Comparison of ENCODE assay signal across 9 cellular contexts in the genomic region with DNA sequence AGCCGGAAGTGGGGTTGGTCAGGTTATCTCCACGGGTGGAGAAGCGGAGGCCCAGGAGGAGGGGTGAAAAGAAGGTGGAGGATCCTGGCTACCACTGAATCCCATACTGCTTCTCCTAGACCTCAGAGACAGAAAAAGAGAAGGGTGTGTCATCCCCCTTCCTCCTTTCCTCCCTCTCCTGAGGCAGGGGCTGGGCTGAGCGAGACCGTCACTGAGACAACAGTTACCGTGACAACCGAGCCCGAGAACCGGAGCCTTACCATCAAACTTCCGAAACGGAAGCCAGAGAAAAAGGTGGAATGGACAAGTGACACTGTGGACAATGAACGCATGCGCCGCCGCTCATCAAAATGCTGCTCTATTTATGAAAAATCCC. TPM values are rescaled to one million over a fixed set of nuclear protein-coding genes. Genes with fewer than 3 reads are reported as not detected.
A peak's percentile ranks its signal among the peaks of the same experiment; 100 is the strongest.
DNase-seq lines count a peak whose midpoint lies in the region; ATAC-seq and TF ChIP-seq lines count a peak whose summit lies in the region.
"Had no signal": no experiment of that assay in that cellular context is flagged by ENCODE, and none has a peak within 500 bp of the region (broad histone marks: within the 10 kb centered on the region; RNA-seq: fewer than 3 reads in every experiment).

No MANE protein-coding gene starts in this region.

- DNase-seq in CMK (ENCODE audit: low read depth) (peak; percentile 95), NCI-H146 treated with DMSO at 0.1 percent for 48 hours (lab: John Stamatoyannopoulos, UW; ENCODE audit: unreplicated experiment) (peak; percentile 56), natural killer cell (no peak), foreskin fibroblast (no peak), thyroid gland (no peak)
- peak; percentile 26 for DNase-seq in activated naive CD4-positive, alpha-beta T cell treated with anti-CD3 and anti-CD28 coated beads, Interleukin-2, amount 10 ng/mL, durations not matched to agents 7 days and 5 days

- CTCF ChIA-PET in activated naive CD4-positive, alpha-beta T cell treated with anti-CD3 and anti-CD28 coated beads, Interleukin-2, amount 10 ng/mL, durations not matched to agents 7 days and 5 days (lab: Charles Lee): no interaction called here

- H3K36me3 ChIP-seq in thyroid gland: no peaks in the 10 kb centered on the region

- peaks cover 10% of the 10 kb centered on the region for H3K4me1 Mint-ChIP-seq in activated naive CD4-positive, alpha-beta T cell treated with anti-CD3 and anti-CD28 coated beads, Interleukin-2, amount 10 ng/mL, durations not matched to agents 7 days and 5 days
- peaks cover 0 to 12% of the 10 kb centered on the region in 2 donors for H3K4me1 Mint-ChIP-seq in natural killer cell

- H3K27ac ChIP-seq in thyroid gland: no peak overlapping the region
- H3K27ac ChIP-seq: SK-N-MC had no signal

- TF ChIP-seq POLR2A in thyroid gland (IDR thresholded peaks at IDR 0.05): no peak

- H3K27me3 Mint-ChIP-seq in activated naive CD4-positive, alpha-beta T cell treated with anti-CD3 and anti-CD28 coated beads, Interleukin-2, amount 10 ng/mL, durations not matched to agents 7 days and 5 days: peaks cover 26% of the 10 kb centered on the region
- peaks cover 7 to 29% of the 10 kb centered on the region in 2 donors for H3K27me3 Mint-ChIP-seq in natural killer cell (ENCODE audit: low read depth in 2 of 2)

- no peaks in the 10 kb centered on the region for H3K36me3 Mint-ChIP-seq in activated naive CD4-positive, alpha-beta T cell treated with anti-CD3 and anti-CD28 coated beads, Interleukin-2, amount 10 ng/mL, durations not matched to agents 7 days and 5 days
- H3K36me3 Mint-ChIP-seq in natural killer cell: no peaks in the 10 kb centered on the region

- no peaks in the 10 kb centered on the region for H3K9me3 Mint-ChIP-seq in activated naive CD4-positive, alpha-beta T cell treated with anti-CD3 and anti-CD28 coated beads, Interleukin-2, amount 10 ng/mL, durations not matched to agents 7 days and 5 days
- no peaks in the 10 kb centered on the region for H3K9me3 Mint-ChIP-seq in natural killer cell

- peak overlapping the region; percentile 33 for H3K27ac Mint-ChIP-seq in activated naive CD4-positive, alpha-beta T cell treated with anti-CD3 and anti-CD28 coated beads, Interleukin-2, amount 10 ng/mL, durations not matched to agents 7 days and 5 days
- H3K27ac Mint-ChIP-seq in natural killer cell: peak overlapping the region; percentile 31 to 69

- 52 to 55% methylated on average over 15 of the region's 15 CpGs for WGBS in thyroid gland, 2 donors

- ATAC-seq in natural killer cell (peak in 1 of 3 donors; percentile 50), HG03039 (IDR thresholded peaks at IDR 0.05; ENCODE audit: unreplicated experiment) (no peak), HG03108 (IDR thresholded peaks at IDR 0.05; ENCODE audit: unreplicated experiment) (no peak)

- no peak overlapping the region for H3K4me3 ChIP-seq in foreskin fibroblast (ENCODE audit: low read depth in 1 of 2, low read length in 2 of 2)
- no peak overlapping the region for H3K4me3 ChIP-seq in thyroid gland (replicated peaks in 1 of 3)
- H3K4me3 ChIP-seq: SK-N-MC had no signal

- H3K4me1 ChIP-seq in thyroid gland: no peaks in the 10 kb centered on the region

- intact Hi-C loops in natural killer cell (cut with micrococcal nuclease) (no loop called here), thyroid gland (cut with DNase I) (no loop called here)

- no peak for TF ChIP-seq CTCF in natural killer cell (IDR thresholded peaks at IDR 0.05)
- no peak for TF ChIP-seq CTCF in foreskin fibroblast (IDR thresholded peaks at IDR 0.05; ENCODE audit: low read depth, low read length)
- no peak for TF ChIP-seq CTCF in thyroid gland (IDR thresholded peaks at IDR 0.05)

- H3K27me3 ChIP-seq in thyroid gland: no peaks in the 10 kb centered on the region

- no peaks in the 10 kb centered on the region for H3K9me3 ChIP-seq in thyroid gland

- H3K4me3 Mint-ChIP-seq in activated naive CD4-positive, alpha-beta T cell treated with anti-CD3 and anti-CD28 coated beads, Interleukin-2, amount 10 ng/mL, durations not matched to agents 7 days and 5 days: peak overlapping the region; percentile 37
- peak overlapping the region; percentile 83 for H3K4me3 Mint-ChIP-seq in natural killer cell

RNA-seq across cellular contexts. Expression of gene NBPF3, which starts 42.1 kb away (rescaled TPM):
- total RNA-seq in natural killer cell: 10 to 100 TPM; 10.4 to 22.6 (median 13.1) TPM
- 10 to 100 TPM; 13.8 to 19.4 (median 16.7) TPM for total RNA-seq in thyroid gland

Comparison
In these comparisons a context has a peak if more than half of its experiments do, and no peak if none do; other contexts are left out.
1. DNase-seq: peak in CMK (single experiment), NCI-H146 treated with DMSO at 0.1 percent for 48 hours (single experiment) and activated naive CD4-positive, alpha-beta T cell treated with anti-CD3 and anti-CD28 coated beads, Interleukin-2, amount 10 ng/mL, durations not matched to agents 7 days and 5 days (single experiment); none in natural killer cell (single experiment), foreskin fibroblast (0 of 2) and thyroid gland (0 of 2).